ENCODE assay signal across 2 cellular contexts in the genomic region with DNA sequence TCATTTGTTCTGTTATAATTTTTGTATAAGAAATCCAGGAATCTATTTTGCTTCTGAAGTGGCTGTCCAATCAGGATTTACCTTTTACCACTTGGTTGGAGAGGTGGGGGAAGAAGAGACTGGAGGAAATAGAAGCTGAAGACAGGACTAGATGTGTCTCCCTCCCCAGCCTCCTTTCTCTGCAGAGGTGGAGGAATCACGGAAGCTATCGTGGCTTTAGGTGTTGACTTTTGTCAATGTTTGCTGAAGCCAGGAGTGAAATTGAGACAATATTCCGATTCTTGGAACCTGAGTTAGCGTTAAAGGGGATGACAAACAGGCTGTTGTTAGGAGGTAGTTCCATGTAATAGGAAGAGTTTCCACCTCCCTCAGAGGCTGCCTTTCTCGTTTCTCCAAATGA.
TF ChIP-seq lines count a peak whose summit lies in the region.

No MANE protein-coding gene starts in this region.

TF ChIP-seq in SK-N-SH, 30 proteins besides CTCF, POLR2A, EP300 and RAD21 (continued from another document):
- TF ChIP-seq, protein P1, sequence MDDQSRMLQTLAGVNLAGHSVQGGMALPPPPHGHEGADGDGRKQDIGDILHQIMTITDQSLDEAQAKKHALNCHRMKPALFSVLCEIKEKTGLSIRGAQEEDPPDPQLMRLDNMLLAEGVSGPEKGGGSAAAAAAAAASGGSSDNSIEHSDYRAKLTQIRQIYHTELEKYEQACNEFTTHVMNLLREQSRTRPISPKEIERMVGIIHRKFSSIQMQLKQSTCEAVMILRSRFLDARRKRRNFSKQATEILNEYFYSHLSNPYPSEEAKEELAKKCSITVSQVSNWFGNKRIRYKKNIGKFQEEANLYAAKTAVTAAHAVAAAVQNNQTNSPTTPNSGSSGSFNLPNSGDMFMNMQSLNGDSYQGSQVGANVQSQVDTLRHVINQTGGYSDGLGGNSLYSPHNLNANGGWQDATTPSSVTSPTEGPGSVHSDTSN (IDR thresholded peaks at IDR 0.05): no peak

TF ChIP-seq in SK-N-SH treated with all-trans-retinoic acid at 6 μM for 48 hours, 23 proteins besides CTCF, POLR2A, EP300 and RAD21 (continued from another document):
- TF ChIP-seq, protein P2, sequence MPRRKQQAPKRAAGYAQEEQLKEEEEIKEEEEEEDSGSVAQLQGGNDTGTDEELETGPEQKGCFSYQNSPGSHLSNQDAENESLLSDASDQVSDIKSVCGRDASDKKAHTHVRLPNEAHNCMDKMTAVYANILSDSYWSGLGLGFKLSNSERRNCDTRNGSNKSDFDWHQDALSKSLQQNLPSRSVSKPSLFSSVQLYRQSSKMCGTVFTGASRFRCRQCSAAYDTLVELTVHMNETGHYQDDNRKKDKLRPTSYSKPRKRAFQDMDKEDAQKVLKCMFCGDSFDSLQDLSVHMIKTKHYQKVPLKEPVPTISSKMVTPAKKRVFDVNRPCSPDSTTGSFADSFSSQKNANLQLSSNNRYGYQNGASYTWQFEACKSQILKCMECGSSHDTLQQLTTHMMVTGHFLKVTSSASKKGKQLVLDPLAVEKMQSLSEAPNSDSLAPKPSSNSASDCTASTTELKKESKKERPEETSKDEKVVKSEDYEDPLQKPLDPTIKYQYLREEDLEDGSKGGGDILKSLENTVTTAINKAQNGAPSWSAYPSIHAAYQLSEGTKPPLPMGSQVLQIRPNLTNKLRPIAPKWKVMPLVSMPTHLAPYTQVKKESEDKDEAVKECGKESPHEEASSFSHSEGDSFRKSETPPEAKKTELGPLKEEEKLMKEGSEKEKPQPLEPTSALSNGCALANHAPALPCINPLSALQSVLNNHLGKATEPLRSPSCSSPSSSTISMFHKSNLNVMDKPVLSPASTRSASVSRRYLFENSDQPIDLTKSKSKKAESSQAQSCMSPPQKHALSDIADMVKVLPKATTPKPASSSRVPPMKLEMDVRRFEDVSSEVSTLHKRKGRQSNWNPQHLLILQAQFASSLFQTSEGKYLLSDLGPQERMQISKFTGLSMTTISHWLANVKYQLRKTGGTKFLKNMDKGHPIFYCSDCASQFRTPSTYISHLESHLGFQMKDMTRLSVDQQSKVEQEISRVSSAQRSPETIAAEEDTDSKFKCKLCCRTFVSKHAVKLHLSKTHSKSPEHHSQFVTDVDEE (CRISPR knock-in tag; IDR thresholded peaks at IDR 0.05): no peak
- TF ChIP-seq, protein P3, sequence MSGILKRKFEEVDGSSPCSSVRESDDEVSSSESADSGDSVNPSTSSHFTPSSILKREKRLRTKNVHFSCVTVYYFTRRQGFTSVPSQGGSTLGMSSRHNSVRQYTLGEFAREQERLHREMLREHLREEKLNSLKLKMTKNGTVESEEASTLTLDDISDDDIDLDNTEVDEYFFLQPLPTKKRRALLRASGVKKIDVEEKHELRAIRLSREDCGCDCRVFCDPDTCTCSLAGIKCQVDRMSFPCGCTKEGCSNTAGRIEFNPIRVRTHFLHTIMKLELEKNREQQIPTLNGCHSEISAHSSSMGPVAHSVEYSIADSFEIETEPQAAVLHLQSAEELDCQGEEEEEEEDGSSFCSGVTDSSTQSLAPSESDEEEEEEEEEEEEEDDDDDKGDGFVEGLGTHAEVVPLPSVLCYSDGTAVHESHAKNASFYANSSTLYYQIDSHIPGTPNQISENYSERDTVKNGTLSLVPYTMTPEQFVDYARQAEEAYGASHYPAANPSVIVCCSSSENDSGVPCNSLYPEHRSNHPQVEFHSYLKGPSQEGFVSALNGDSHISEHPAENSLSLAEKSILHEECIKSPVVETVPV (CRISPR knock-in tag; IDR thresholded peaks at IDR 0.05): no peak
- TF ChIP-seq TCF4 (CRISPR knock-in tag; IDR thresholded peaks at IDR 0.05; ENCODE audit: borderline replicate concordance): no peak
- no peak for TF ChIP-seq CSDC2 (CRISPR knock-in tag; IDR thresholded peaks at IDR 0.05)
- TF ChIP-seq SNAI2 (CRISPR knock-in tag; IDR thresholded peaks at IDR 0.05): no peak
- no peak for TF ChIP-seq ZNF8 (CRISPR knock-in tag; IDR thresholded peaks at IDR 0.05)
- no peak for TF ChIP-seq OSR1 (CRISPR knock-in tag; IDR thresholded peaks at IDR 0.05)
- TF ChIP-seq, protein P4, sequence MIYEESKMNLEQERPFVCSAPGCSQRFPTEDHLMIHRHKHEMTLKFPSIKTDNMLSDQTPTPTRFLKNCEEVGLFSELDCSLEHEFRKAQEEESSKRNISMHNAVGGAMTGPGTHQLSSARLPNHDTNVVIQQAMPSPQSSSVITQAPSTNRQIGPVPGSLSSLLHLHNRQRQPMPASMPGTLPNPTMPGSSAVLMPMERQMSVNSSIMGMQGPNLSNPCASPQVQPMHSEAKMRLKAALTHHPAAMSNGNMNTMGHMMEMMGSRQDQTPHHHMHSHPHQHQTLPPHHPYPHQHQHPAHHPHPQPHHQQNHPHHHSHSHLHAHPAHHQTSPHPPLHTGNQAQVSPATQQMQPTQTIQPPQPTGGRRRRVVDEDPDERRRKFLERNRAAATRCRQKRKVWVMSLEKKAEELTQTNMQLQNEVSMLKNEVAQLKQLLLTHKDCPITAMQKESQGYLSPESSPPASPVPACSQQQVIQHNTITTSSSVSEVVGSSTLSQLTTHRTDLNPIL (CRISPR knock-in tag; IDR thresholded peaks at IDR 0.05; ENCODE audit: low read depth): no peak
- TF ChIP-seq, protein P5, sequence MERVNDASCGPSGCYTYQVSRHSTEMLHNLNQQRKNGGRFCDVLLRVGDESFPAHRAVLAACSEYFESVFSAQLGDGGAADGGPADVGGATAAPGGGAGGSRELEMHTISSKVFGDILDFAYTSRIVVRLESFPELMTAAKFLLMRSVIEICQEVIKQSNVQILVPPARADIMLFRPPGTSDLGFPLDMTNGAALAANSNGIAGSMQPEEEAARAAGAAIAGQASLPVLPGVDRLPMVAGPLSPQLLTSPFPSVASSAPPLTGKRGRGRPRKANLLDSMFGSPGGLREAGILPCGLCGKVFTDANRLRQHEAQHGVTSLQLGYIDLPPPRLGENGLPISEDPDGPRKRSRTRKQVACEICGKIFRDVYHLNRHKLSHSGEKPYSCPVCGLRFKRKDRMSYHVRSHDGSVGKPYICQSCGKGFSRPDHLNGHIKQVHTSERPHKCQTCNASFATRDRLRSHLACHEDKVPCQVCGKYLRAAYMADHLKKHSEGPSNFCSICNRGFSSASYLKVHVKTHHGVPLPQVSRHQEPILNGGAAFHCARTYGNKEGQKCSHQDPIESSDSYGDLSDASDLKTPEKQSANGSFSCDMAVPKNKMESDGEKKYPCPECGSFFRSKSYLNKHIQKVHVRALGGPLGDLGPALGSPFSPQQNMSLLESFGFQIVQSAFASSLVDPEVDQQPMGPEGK (CRISPR knock-in tag; IDR thresholded peaks at IDR 0.05; ENCODE audit: borderline replicate concordance): no peak
- no peak for TF ChIP-seq ESRRG (CRISPR knock-in tag; IDR thresholded peaks at IDR 0.05)
TF ChIP-seq in SK-N-SH treated with all-trans-retinoic acid at 6 μM for 48 hours: peak in this region for 0.
